ENCODE assay signal across 16 cellular contexts in genomic region chr16:74064120-74064735, GRCh38.
DNase-seq lines count a peak whose midpoint lies in the region; ATAC-seq and TF ChIP-seq lines count a peak whose summit lies in the region.
"Had no signal": no experiment of that assay in that cellular context is flagged by ENCODE, and none has a peak within 500 bp of the region (broad histone marks: within the 10 kb centered on the region; RNA-seq: fewer than 3 reads in every experiment).

No MANE protein-coding gene starts in this region.

- no peak for ATAC-seq in SK-N-SH treated with all-trans-retinoic acid at 6 μM for 48 hours
- peak; percentile 47 for ATAC-seq in activated T-helper 17 cell treated with anti-CD3 and anti-CD28 coated beads, Interleukin-2, amount 50 U/mL, for 72 hours (replicated peaks)
- ATAC-seq: stimulated activated naive CD8-positive, alpha-beta T cell treated with anti-CD3 and anti-CD28 coated beads, Interleukin-15, amount 100 ng/mL, for 72 hours had no signal

- H3K4me1 Mint-ChIP-seq in activated T-helper 17 cell treated with anti-CD3 and anti-CD28 coated beads, Interleukin-2, amount 50 U/mL, for 72 hours = no peaks in the 10 kb centered on the region
- H3K4me1 Mint-ChIP-seq: CD8-positive, alpha-beta memory T cell; stimulated activated naive CD8-positive, alpha-beta T cell treated with anti-CD3 and anti-CD28 coated beads, Interleukin-15, amount 100 ng/mL, for 72 hours had no signal

- CTCF ChIA-PET in SK-N-SH (lab: Yijun Ruan, JAX) = interaction anchor here (0.6 to 6.9 kb wide), 45 partner anchors 9 to 1942 kb away, joined by 3 to 150 read pairs (median 4); partner anchors contain the start of gene PSMD7

- H3K27me3 Mint-ChIP-seq in activated T-helper 17 cell treated with anti-CD3 and anti-CD28 coated beads, Interleukin-2, amount 50 U/mL, for 72 hours = peaks cover 16% of the 10 kb centered on the region

- POLR2A ChIA-PET in SK-N-SH (lab: Yijun Ruan, JAX) = interaction anchor here (0.6 to 1.0 kb wide), 3 partner anchors 24 to 1700 kb away, joined by 3 read pairs; no protein-coding TSS in a partner anchor

- no peak for TF ChIP-seq EP300 in SK-N-SH (IDR thresholded peaks at IDR 0.05; ENCODE audit: borderline replicate concordance in 1 of 2, low read depth in 1 of 2, low read length in 1 of 2)
- TF ChIP-seq EP300 in neural cell (conservative IDR thresholded peaks at IDR 0.05; ENCODE audit: poor library complexity, severe bottlenecking) = no peak

- H3K9ac ChIP-seq in SK-N-SH (no peak overlapping the region), neural cell (ENCODE audit: low read length) (no peak overlapping the region)

- H3K27ac ChIP-seq in SK-N-SH (ENCODE audit: low read depth in 2 of 2, low read length in 1 of 2) = no peak overlapping the region
- no peak overlapping the region for H3K27ac ChIP-seq in neural cell (ENCODE audit: low read length)

- no peaks in the 10 kb centered on the region for H4K20me1 ChIP-seq in SK-N-SH (ENCODE audit: insufficient read depth)
- H4K20me1 ChIP-seq in neural cell (ENCODE audit: insufficient read depth) = no peaks in the 10 kb centered on the region

- no peak overlapping the region for H3K27ac Mint-ChIP-seq in activated T-helper 17 cell treated with anti-CD3 and anti-CD28 coated beads, Interleukin-2, amount 50 U/mL, for 72 hours
- H3K27ac Mint-ChIP-seq: stimulated activated naive CD8-positive, alpha-beta T cell treated with anti-CD3 and anti-CD28 coated beads, Interleukin-15, amount 100 ng/mL, for 72 hours had no signal

- no peaks in the 10 kb centered on the region for H3K79me2 ChIP-seq in SK-N-SH (ENCODE audit: insufficient read depth)
- no peaks in the 10 kb centered on the region for H3K79me2 ChIP-seq in neural cell (replicated peaks; ENCODE audit: insufficient read depth, low read length)

- H3F3A ChIP-seq in SK-N-SH (replicated peaks; ENCODE audit: insufficient read depth) = no peaks in the 10 kb centered on the region
- H3F3A ChIP-seq in neural cell (ENCODE audit: insufficient read depth, low read length, poor library complexity, severe bottlenecking) = no peaks in the 10 kb centered on the region

- no peaks in the 10 kb centered on the region for H3K9me3 Mint-ChIP-seq in activated T-helper 17 cell treated with anti-CD3 and anti-CD28 coated beads, Interleukin-2, amount 50 U/mL, for 72 hours
- H3K9me3 Mint-ChIP-seq: stimulated activated naive CD8-positive, alpha-beta T cell treated with anti-CD3 and anti-CD28 coated beads, Interleukin-15, amount 100 ng/mL, for 72 hours had no signal

- DNase-seq in SK-N-SH = peak; percentile 55
- DNase-seq in LNCaP clone FGC (ENCODE audit: low read depth) = no peak
- no peak for DNase-seq in AML-193 (lab: John Stamatoyannopoulos, UW)
- DNase-seq in NCI-H774 (lab: John Stamatoyannopoulos, UW) = no peak
- DNase-seq in cerebellar cortex (ENCODE audit: low spot score) = no peak
- DNase-seq: activated effector memory CD4-positive, alpha-beta T cell treated with Interleukin-2 at 50 U/mL for 16 hours; amniotic stem cell; CD8-positive, alpha-beta memory T cell; central memory CD4-positive, alpha-beta T cell; NCI-H1930; stimulated activated CD4-positive, alpha-beta T cell treated with anti-CD3 and anti-CD28 coated beads, Interleukin-2, amount 100 ng/mL, for 24 hours; stimulated activated naive CD8-positive, alpha-beta T cell treated with anti-CD3 and anti-CD28 coated beads, Interleukin-15, amount 100 ng/mL, for 72 hours had no signal

- H2AFZ ChIP-seq in SK-N-SH (ENCODE audit: low read depth) (no peak overlapping the region), neural cell (ENCODE audit: low read depth, low read length) (no peak overlapping the region)

- no peak overlapping the region for H3K4me2 ChIP-seq in SK-N-SH
- H3K4me2 ChIP-seq in neural cell (ENCODE audit: low read length) = no peak overlapping the region

- no peaks in the 10 kb centered on the region; a peak in 1 of 4 replicates for H3K4me1 ChIP-seq in SK-N-SH (ENCODE audit: control insufficient read depth in 1 of 2, insufficient read depth in 2 of 2, low read depth in 1 of 2, low read length in 1 of 2)

- no peaks in the 10 kb centered on the region for H3K36me3 Mint-ChIP-seq in activated T-helper 17 cell treated with anti-CD3 and anti-CD28 coated beads, Interleukin-2, amount 50 U/mL, for 72 hours (ENCODE audit: low read depth)
- H3K36me3 Mint-ChIP-seq: CD8-positive, alpha-beta memory T cell had no signal

- H3K9me3 ChIP-seq in SK-N-SH (no peaks in the 10 kb centered on the region), neural cell (ENCODE audit: low read length) (no peaks in the 10 kb centered on the region)

- TF ChIP-seq RAD21 in SK-N-SH (IDR thresholded peaks at IDR 0.05; ENCODE audit: low read length) (peak; percentile 80), neural cell (conservative IDR thresholded peaks at IDR 0.05) (peak; percentile 52)

- H3K4me3 ChIP-seq in SK-N-SH (ENCODE audit: low read depth in 2 of 2, low read length in 1 of 2) = no peak overlapping the region
- H3K4me3 ChIP-seq in LNCaP clone FGC (ENCODE audit: low read depth, low read length) = no peak overlapping the region
- H3K4me3 ChIP-seq in neural cell (ENCODE audit: low read length) = no peak overlapping the region
- H3K4me3 ChIP-seq: lung had no signal

- no peak; the same call in 1 of the 2 replicates for TF ChIP-seq CTCF in SK-N-SH (IDR thresholded peaks at IDR 0.05)
- TF ChIP-seq CTCF in LNCaP clone FGC (IDR thresholded peaks at IDR 0.05; ENCODE audit: control insufficient read depth, extremely low read depth, insufficient read depth) = peak; percentile 43
- peak; percentile 45 for TF ChIP-seq CTCF in neural cell (IDR thresholded peaks at IDR 0.05; ENCODE audit: poor library complexity, severe bottlenecking)

- no peak overlapping the region for H3K4me3 Mint-ChIP-seq in activated T-helper 17 cell treated with anti-CD3 and anti-CD28 coated beads, Interleukin-2, amount 50 U/mL, for 72 hours
- H3K4me3 Mint-ChIP-seq: CD8-positive, alpha-beta memory T cell; stimulated activated naive CD8-positive, alpha-beta T cell treated with anti-CD3 and anti-CD28 coated beads, Interleukin-15, amount 100 ng/mL, for 72 hours had no signal

- 11% methylated on average over 5 of the region's 5 CpGs for WGBS in SK-N-SH (ENCODE audit: low lambda C conversion rate)

- H3K36me3 ChIP-seq in SK-N-SH (replicated peaks in 1 of 2; ENCODE audit: control insufficient read depth in 1 of 2, insufficient read depth in 2 of 2, low read length in 1 of 2) (no peaks in the 10 kb centered on the region), neural cell (ENCODE audit: insufficient read depth, low read length) (no peaks in the 10 kb centered on the region)

- no peaks in the 10 kb centered on the region for H3K27me3 ChIP-seq in SK-N-SH (ENCODE audit: insufficient read depth)
- H3K27me3 ChIP-seq in neural cell (ENCODE audit: insufficient read depth, low read depth, low read length) = no peaks in the 10 kb centered on the region

- H3K9me2 ChIP-seq in SK-N-SH (no peaks in the 10 kb centered on the region), neural cell (ENCODE audit: insufficient read depth, low read length) (no peaks in the 10 kb centered on the region)

TF ChIP-seq in SK-N-SH, 30 proteins besides CTCF, POLR2A, EP300 and RAD21:
- TF ChIP-seq SMC3 (IDR thresholded peaks at IDR 0.05; ENCODE audit: low read depth, low read length) (peak; percentile 58; the same call in 1 of the 2 replicates), RCOR1 (IDR thresholded peaks at IDR 0.05; ENCODE audit: low read length) (no peak)

TF ChIP-seq in SK-N-SH treated with all-trans-retinoic acid at 6 μM for 48 hours, 23 proteins besides CTCF, POLR2A, EP300 and RAD21 (continues in another document):
- TF ChIP-seq CREB5 (CRISPR knock-in tag; IDR thresholded peaks at IDR 0.05; ENCODE audit: low read depth) (no peak), ZNF70 (CRISPR knock-in tag; IDR thresholded peaks at IDR 0.05) (no peak), OSR1 (CRISPR knock-in tag; IDR thresholded peaks at IDR 0.05) (no peak), TCF4 (CRISPR knock-in tag; IDR thresholded peaks at IDR 0.05; ENCODE audit: borderline replicate concordance) (no peak), PPARA (CRISPR knock-in tag; IDR thresholded peaks at IDR 0.05; ENCODE audit: borderline replicate concordance) (no peak)

TF ChIP-seq in neural cell, 6 proteins besides CTCF, POLR2A, EP300 and RAD21:
- TF ChIP-seq SMC3 (conservative IDR thresholded peaks at IDR 0.05; ENCODE audit: poor library complexity) (peak; percentile 49), EZH2 (IDR thresholded peaks at IDR 0.05; ENCODE audit: borderline replicate concordance, insufficient read depth, low read length, poor library complexity, severe bottlenecking) (no peak), MXI1 (conservative IDR thresholded peaks at IDR 0.05; ENCODE audit: poor library complexity, severe bottlenecking) (no peak), REST (IDR thresholded peaks at IDR 0.05; ENCODE audit: borderline replicate concordance) (no peak), TAF1 (IDR thresholded peaks at IDR 0.05; ENCODE audit: low read depth) (no peak)
